Comparison of ENCODE assay signal across 8 cellular contexts in the genomic region with DNA sequence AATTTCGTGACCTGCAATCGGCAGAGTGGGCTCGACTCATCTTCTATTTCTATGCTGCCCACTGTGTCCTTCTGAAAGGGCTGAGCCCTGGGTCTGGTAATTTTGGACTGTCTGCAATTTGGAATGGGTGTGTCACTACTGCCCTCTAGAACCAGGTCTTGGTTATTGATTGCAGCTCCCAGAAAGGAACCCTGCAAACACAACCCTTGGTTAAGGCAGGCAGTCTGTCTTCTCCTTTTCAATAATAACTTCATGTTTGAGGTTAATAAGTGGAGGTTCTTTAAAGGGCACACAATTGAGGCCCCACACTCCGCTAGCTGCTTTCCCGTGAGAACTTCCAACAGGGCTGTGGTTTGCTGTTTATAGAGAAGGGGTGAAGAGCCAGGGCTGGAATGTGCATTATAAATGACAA.
DNase-seq lines count a peak whose midpoint lies in the region; ATAC-seq, FAIRE-seq and TF ChIP-seq lines count a peak whose summit lies in the region.

No MANE protein-coding gene starts in this region.

- H3K4me3 Mint-ChIP-seq in CD14-positive monocyte (peak overlapping the region; percentile 62 to 71), endodermal cell (no peak overlapping the region)

- intact Hi-C loops in CD14-positive monocyte (cut with micrococcal nuclease), result loop anchor here in 1 of 2 donors (2.0 kb wide), 1 partner anchor 24 kb away; no protein-coding TSS in a partner anchor
- intact Hi-C loops in sciatic nerve (cut with DNase I), result no loop called here
- intact Hi-C loops in thyroid gland (cut with DNase I), result no loop called here

- H3K27me3 Mint-ChIP-seq in CD14-positive monocyte (ENCODE audit: low read depth in 3 of 3) (peaks cover 0 to 2% (median 0%) of the 10 kb centered on the region in 3 donors), endodermal cell (ENCODE audit: insufficient read depth) (peaks cover 2% of the 10 kb centered on the region)

- peaks cover 4 to 5% of the 10 kb centered on the region in 2 donors for H3K36me3 Mint-ChIP-seq in CD14-positive monocyte
- no peaks in the 10 kb centered on the region for H3K36me3 Mint-ChIP-seq in endodermal cell (ENCODE audit: low read depth)

- H3K9me3 ChIP-seq in endodermal cell (ENCODE audit: control insufficient read depth, low read length), result no peaks in the 10 kb centered on the region
- no peaks in the 10 kb centered on the region for H3K9me3 ChIP-seq in small intestine (ENCODE audit: control insufficient read depth, low read depth)
- H3K9me3 ChIP-seq in thyroid gland, result no peaks in the 10 kb centered on the region

- H3K4me1 Mint-ChIP-seq in CD14-positive monocyte, result peaks cover 96% of the 10 kb centered on the region
- peaks cover 23% of the 10 kb centered on the region for H3K4me1 Mint-ChIP-seq in endodermal cell

- 90 to 94% methylated on average over 5 of the region's 5 CpGs for WGBS in endodermal cell (ENCODE audit: insufficient coverage in 1 of 2, insufficient read length in 1 of 2), 2 experiments
- WGBS in small intestine, 3 donors, result 74 to 87% (median 82%) methylated on average over 5 of the region's 5 CpGs
- 75 to 84% methylated on average over 5 of the region's 5 CpGs for WGBS in thyroid gland, 2 donors

- H3K27ac ChIP-seq in endodermal cell (ENCODE audit: low read depth, low read length) (no peak overlapping the region), small intestine (ENCODE audit: low read depth in 1 of 2, low read length in 1 of 2) (peak overlapping the region in 1 of 2 donors; percentile 36), thyroid gland (no peak overlapping the region)

- no peak overlapping the region for H3K9ac ChIP-seq in endodermal cell (ENCODE audit: extremely low read depth, low read length, poor library complexity, severe bottlenecking)

- H3K27ac Mint-ChIP-seq in CD14-positive monocyte, result peak overlapping the region; percentile 97 to 100 (median 99)
- no peak overlapping the region for H3K27ac Mint-ChIP-seq in endodermal cell

- H3K4me3 ChIP-seq in endodermal cell (ENCODE audit: low read length) (no peak overlapping the region), small intestine (ENCODE audit: low read depth in 1 of 2, low read length in 2 of 2) (no peak overlapping the region), thyroid gland (replicated peaks in 1 of 3) (no peak overlapping the region)

- H3K27me3 ChIP-seq in endodermal cell (ENCODE audit: control insufficient read depth, insufficient read depth, low read length, poor library complexity, severe bottlenecking), result no peaks in the 10 kb centered on the region
- no peaks in the 10 kb centered on the region for H3K27me3 ChIP-seq in small intestine (ENCODE audit: control insufficient read depth in 2 of 2, insufficient read depth in 2 of 2, low read length in 2 of 2)
- H3K27me3 ChIP-seq in thyroid gland, result no peaks in the 10 kb centered on the region

- ATAC-seq in GM19467 (IDR thresholded peaks at IDR 0.05; ENCODE audit: unreplicated experiment) (peak; percentile 44), sciatic nerve (peak; percentile 73)

- peaks cover 3% of the 10 kb centered on the region for H3K4me1 ChIP-seq in endodermal cell (ENCODE audit: control insufficient read depth, insufficient read depth, low read length)
- no peaks in the 10 kb centered on the region for H3K4me1 ChIP-seq in small intestine (ENCODE audit: control insufficient read depth in 2 of 2, insufficient read depth in 1 of 2, low read depth in 1 of 2, low read length in 1 of 2)
- no peaks in the 10 kb centered on the region for H3K4me1 ChIP-seq in thyroid gland

- no peak for FAIRE-seq in small intestine (lab: Jason Lieb, UNC)

- TF ChIP-seq CTCF in CD14-positive monocyte (IDR thresholded peaks at IDR 0.05) (peak; percentile 1), endodermal cell (conservative IDR thresholded peaks at IDR 0.05) (no peak), thyroid gland (IDR thresholded peaks at IDR 0.05) (peak in 3 of 6 experiments; percentile 15 to 37 (median 24))

- peaks cover 0 to 2% (median 0%) of the 10 kb centered on the region in 7 donors for H3K9me3 Mint-ChIP-seq in CD14-positive monocyte
- no peaks in the 10 kb centered on the region for H3K9me3 Mint-ChIP-seq in endodermal cell

- no peaks in the 10 kb centered on the region for H3K36me3 ChIP-seq in endodermal cell (ENCODE audit: control insufficient read depth, insufficient read depth, low read length)
- H3K36me3 ChIP-seq in small intestine (ENCODE audit: control insufficient read depth in 2 of 2, insufficient read depth in 2 of 2, low read length in 2 of 2), result no peaks in the 10 kb centered on the region
- no peaks in the 10 kb centered on the region for H3K36me3 ChIP-seq in thyroid gland

- no peak for DNase-seq in CD14-positive monocyte (ENCODE audit: low spot score)
- peak; percentile 34 for DNase-seq in LHCN-M2 (ENCODE audit: low read depth)
- peak; percentile 59 for DNase-seq in brain pericyte (ENCODE audit: low read depth, low spot score)
- no peak for DNase-seq in sciatic nerve (ENCODE audit: low spot score)
- no peak for DNase-seq in endodermal cell
- DNase-seq in small intestine, result no peak
- no peak for DNase-seq in thyroid gland

- no peak for TF ChIP-seq POLR2A in thyroid gland (IDR thresholded peaks at IDR 0.05)

Comparison
In these comparisons a context has a peak if more than half of its experiments do, and no peak if none do; other contexts are left out.
1. DNase-seq: peak in LHCN-M2 (single experiment) and brain pericyte (single experiment); none in CD14-positive monocyte (single experiment), sciatic nerve (single experiment), endodermal cell (single experiment), small intestine (single experiment) and thyroid gland (0 of 2).